1 cellular context compared by ENCODE assay signal in genomic region chr7:73842248-73842895, GRCh38.
TF ChIP-seq lines count a peak whose summit lies in the region.

Gene METTL27, minus strand, starts transcription at chr7:73842516. Its CDS starts 376 bp downstream, at chr7:73842140.

TF ChIP-seq in HepG2, 621 proteins besides CTCF, POLR2A, EP300 and RAD21 (continued from another document and continues in another):
- TF ChIP-seq ATF2 (CRISPR knock-in tag; IDR thresholded peaks at IDR 0.05) (peak; percentile 14; the same call in 1 of the 2 replicates), HMGXB3 (CRISPR knock-in tag; IDR thresholded peaks at IDR 0.05; ENCODE audit: borderline replicate concordance) (no peak), KLF6 (CRISPR knock-in tag; IDR thresholded peaks at IDR 0.05) (peak; percentile 23; the same call in 1 of the 2 replicates), TIGD3 (CRISPR knock-in tag; IDR thresholded peaks at IDR 0.05; ENCODE audit: borderline replicate concordance) (0 out of 2 replicates have a peak, but pooled peaks have one; percentile 70), HIVEP1 (CRISPR knock-in tag; IDR thresholded peaks at IDR 0.05) (0 out of 2 replicates have a peak, but pooled peaks have one; percentile 28), HNF1B (CRISPR knock-in tag; IDR thresholded peaks at IDR 0.05) (peak; percentile 40; the same call in 1 of the 2 replicates), NRL (CRISPR knock-in tag; IDR thresholded peaks at IDR 0.05; ENCODE audit: borderline replicate concordance) (peak; percentile 78), RBFOX2 (IDR thresholded peaks at IDR 0.05; ENCODE audit: low read depth, low read length) (peak; percentile 64), HNRNPK (IDR thresholded peaks at IDR 0.05; ENCODE audit: low read depth, low read length, poor library complexity, severe bottlenecking) (peak; percentile 39), ZNF777 (CRISPR knock-in tag; IDR thresholded peaks at IDR 0.05) (no peak), ZNF441 (CRISPR knock-in tag; IDR thresholded peaks at IDR 0.05; ENCODE audit: borderline replicate concordance) (peak; percentile 98), KAT8 (CRISPR knock-in tag; IDR thresholded peaks at IDR 0.05) (peak; percentile 54; the same call in 1 of the 2 replicates), CSRNP1 (CRISPR knock-in tag; IDR thresholded peaks at IDR 0.05) (peak; percentile 65; the same call in 1 of the 2 replicates), ZKSCAN5 (CRISPR knock-in tag; IDR thresholded peaks at IDR 0.05) (0 out of 2 replicates have a peak, but pooled peaks have one; percentile 30), LCORL (IDR thresholded peaks at IDR 0.05) (no peak), LCORL (CRISPR knock-in tag; IDR thresholded peaks at IDR 0.05) (0 out of 2 replicates have a peak, but pooled peaks have one; percentile 17), SALL1 (CRISPR knock-in tag; IDR thresholded peaks at IDR 0.05) (peak; percentile 62), IRF9 (CRISPR knock-in tag; IDR thresholded peaks at IDR 0.05; ENCODE audit: borderline replicate concordance) (no peak), ZNF354B (CRISPR knock-in tag; IDR thresholded peaks at IDR 0.05) (no peak), ZBTB20 (CRISPR knock-in tag; IDR thresholded peaks at IDR 0.05; ENCODE audit: borderline replicate concordance, low read depth) (0 out of 2 replicates have a peak, but pooled peaks have one; percentile 27), NFKB2 (CRISPR knock-in tag; IDR thresholded peaks at IDR 0.05; ENCODE audit: borderline replicate concordance) (peak; percentile 51; the same call in 1 of the 2 replicates), ZBTB7A (CRISPR knock-in tag; IDR thresholded peaks at IDR 0.05) (peak; percentile 54; the same call in 1 of the 2 replicates), ZFP36 (IDR thresholded peaks at IDR 0.05; ENCODE audit: borderline replicate concordance, low read depth, low read length, partially characterized antibody) (no peak), ZNF547 (CRISPR knock-in tag; IDR thresholded peaks at IDR 0.05) (0 out of 2 replicates have a peak, but pooled peaks have one; percentile 49), ZNF550 (CRISPR knock-in tag; IDR thresholded peaks at IDR 0.05; ENCODE audit: borderline replicate concordance) (no peak), ZNF512B (CRISPR knock-in tag; IDR thresholded peaks at IDR 0.05; ENCODE audit: borderline replicate concordance) (peak; percentile 84; the same call in 1 of the 2 replicates), ZNF687 (CRISPR knock-in tag; IDR thresholded peaks at IDR 0.05) (peak; percentile 82), ZNF280B (CRISPR knock-in tag; IDR thresholded peaks at IDR 0.05; ENCODE audit: borderline replicate concordance) (0 out of 2 replicates have a peak, but pooled peaks have one; percentile 55)
